ENCODE assay signal across 26 cellular contexts in the genomic region with DNA sequence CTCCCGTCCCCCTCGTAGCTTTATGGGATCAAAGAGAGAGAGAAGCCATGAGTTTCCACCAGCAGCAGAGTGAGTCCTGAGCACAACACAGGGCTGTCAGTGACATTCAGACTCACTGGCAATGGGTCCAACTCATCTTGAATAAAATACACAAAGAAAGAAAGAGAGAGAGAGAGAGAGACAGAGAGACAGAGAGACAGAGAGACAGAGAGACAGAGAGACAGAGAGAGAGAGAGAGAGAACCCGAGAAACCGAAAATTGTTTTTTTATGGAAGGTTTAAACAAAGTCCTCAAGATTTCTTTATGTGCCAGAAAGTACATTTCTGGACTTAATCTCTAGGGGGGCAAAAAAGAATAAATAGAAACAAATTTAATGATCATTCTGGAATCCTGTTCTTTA.
"Had no signal": no experiment of that assay in that cellular context is flagged by ENCODE, and none has a peak within 500 bp of the region (broad histone marks: within the 10 kb centered on the region; RNA-seq: fewer than 3 reads in every experiment).

No MANE protein-coding gene starts in this region.

- DNase-seq: colonic mucosa; cortex of kidney; dermis blood vessel endothelial cell; dorsolateral prefrontal cortex; effector CD4-positive, alpha-beta T cell; effector CD8-positive, alpha-beta T cell; effector memory CD4-positive, alpha-beta T cell; effector memory CD8-positive, alpha-beta T cell; endodermal cell; erythroblast; esophagus squamous epithelium; foreskin fibroblast; foreskin keratinocyte; foreskin melanocyte; gastrocnemius medialis; glutamatergic neuron; head of caudate nucleus; heart left ventricle; heart right ventricle had no signal

- H3K4me3 ChIP-seq: colonic mucosa, coronary artery, dorsolateral prefrontal cortex, esophagus muscularis mucosa, esophagus squamous epithelium, gastrocnemius medialis, gastroesophageal sphincter, heart left ventricle, heart right ventricle, hepatocyte had no signal

- ATAC-seq: effector memory CD8-positive, alpha-beta T cell; esophagus mucosa; foreskin keratinocyte; gastrocnemius medialis; gastroesophageal sphincter; heart left ventricle; heart right ventricle had no signal

- H3K27me3 Mint-ChIP-seq: dendritic cell treated with granulocyte-macrophage colony-stimulating factor and Interleukin-4, amounts not matched to agents 40 ng/mL and 50 ng/mL, for 4 days; effector memory CD8-positive, alpha-beta T cell had no signal

- H3K9me3 ChIP-seq: colonic mucosa, esophagus muscularis mucosa, esophagus squamous epithelium, gastrocnemius medialis, gastroesophageal sphincter, heart left ventricle, heart right ventricle had no signal

- H3K4me3 Mint-ChIP-seq: dendritic cell treated with granulocyte-macrophage colony-stimulating factor and Interleukin-4, amounts not matched to agents 40 ng/mL and 50 ng/mL, for 4 days; effector memory CD8-positive, alpha-beta T cell; endodermal cell had no signal

- H3K36me3 ChIP-seq: colonic mucosa had no signal

- H3K27ac Mint-ChIP-seq: dendritic cell treated with granulocyte-macrophage colony-stimulating factor and Interleukin-4, amounts not matched to agents 40 ng/mL and 50 ng/mL, for 4 days; effector memory CD8-positive, alpha-beta T cell; endodermal cell had no signal

- H3K27ac ChIP-seq: colonic mucosa, coronary artery, dorsolateral prefrontal cortex, epithelial cell of prostate, esophagus muscularis mucosa, esophagus squamous epithelium, foreskin keratinocyte, gastrocnemius medialis, gastroesophageal sphincter, heart left ventricle, heart right ventricle, hepatocyte had no signal

- H3K9me3 Mint-ChIP-seq: dendritic cell treated with granulocyte-macrophage colony-stimulating factor and Interleukin-4, amounts not matched to agents 40 ng/mL and 50 ng/mL, for 4 days; effector memory CD8-positive, alpha-beta T cell; endodermal cell had no signal

- H3K4me1 ChIP-seq: colonic mucosa, esophagus muscularis mucosa, gastrocnemius medialis, gastroesophageal sphincter, heart left ventricle, heart right ventricle had no signal

- H3K27me3 ChIP-seq: colonic mucosa, dorsolateral prefrontal cortex, esophagus muscularis mucosa, esophagus squamous epithelium, foreskin keratinocyte, gastrocnemius medialis, gastroesophageal sphincter, heart left ventricle, heart right ventricle, hepatocyte had no signal

- H3K4me1 Mint-ChIP-seq: endodermal cell had no signal
